In the genomic region with DNA sequence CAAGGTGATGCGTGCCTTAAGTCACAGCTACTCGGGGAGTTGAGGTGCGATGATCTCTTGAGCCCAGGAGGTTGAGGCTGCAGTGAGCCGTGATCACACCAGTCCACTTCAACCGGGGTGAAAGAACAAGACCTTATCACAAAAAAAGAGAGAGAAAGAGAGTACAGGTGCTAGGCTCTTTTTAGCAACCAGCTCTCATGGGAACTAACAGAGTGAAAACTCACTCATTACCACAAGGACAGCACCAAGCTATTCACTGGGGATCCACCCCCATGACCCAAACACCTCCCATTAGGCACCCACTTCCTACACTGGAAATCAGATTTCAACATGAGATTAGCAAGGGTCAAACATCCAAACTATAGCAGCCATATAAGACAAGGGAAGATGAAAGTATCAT, we compare ENCODE assay signal across 13 cellular contexts.
DNase-seq lines count a peak whose midpoint lies in the region; ATAC-seq and TF ChIP-seq lines count a peak whose summit lies in the region.
"Had no signal": no experiment of that assay in that cellular context is flagged by ENCODE, and none has a peak within 500 bp of the region (broad histone marks: within the 10 kb centered on the region; RNA-seq: fewer than 3 reads in every experiment).

No MANE protein-coding gene starts in this region.

- DNase-seq in NCI-H128 (lab: John Stamatoyannopoulos, UW; ENCODE audit: unreplicated experiment), result no peak
- DNase-seq in erythroblast (lab: John Stamatoyannopoulos, UW), result no peak
- DNase-seq in activated CD4-positive, alpha-beta T cell treated with anti-CD3 and anti-CD28 coated beads, Interleukin-2, amount 50 U/mL, for 1 hour, result no peak
- DNase-seq in cerebellum (ENCODE audit: low spot score), result no peak
- DNase-seq: activated naive CD8-positive, alpha-beta T cell treated with anti-CD3 and anti-CD28 coated beads for 36 hours; mucosa of descending colon; NCI-H510A treated with DMSO at 0.1 percent for 48 hours; stimulated activated CD4-positive, alpha-beta T cell treated with anti-CD3 and anti-CD28 coated beads, Interleukin-2, amount 100 ng/mL, for 24 hours; stimulated activated naive CD8-positive, alpha-beta T cell treated with anti-CD3 and anti-CD28 coated beads, Interleukin-15, Interleukin-2, amounts not matched to agents 100 U/mL and 50 U/mL, for 24 hours had no signal

- peak; percentile 82 for ATAC-seq in GM18858 (IDR thresholded peaks at IDR 0.05; ENCODE audit: unreplicated experiment)
- ATAC-seq in GM21423 (IDR thresholded peaks at IDR 0.05; ENCODE audit: unreplicated experiment), result peak; percentile 82
- peak; percentile 69 for ATAC-seq in HG02943 (IDR thresholded peaks at IDR 0.05; ENCODE audit: low read depth, unreplicated experiment)
- ATAC-seq in HG03571 (IDR thresholded peaks at IDR 0.05; ENCODE audit: unreplicated experiment), result peak; percentile 74
- ATAC-seq: mucosa of descending colon; stimulated activated naive CD8-positive, alpha-beta T cell treated with anti-CD3 and anti-CD28 coated beads, Interleukin-15, Interleukin-2, amounts not matched to agents 100 U/mL and 50 U/mL, for 24 hours had no signal

- TF ChIP-seq POLR2A in erythroblast (IDR thresholded peaks at IDR 0.05; ENCODE audit: low read length), result no peak
